Comparison of ENCODE assay signal across 19 cellular contexts in the genomic region with DNA sequence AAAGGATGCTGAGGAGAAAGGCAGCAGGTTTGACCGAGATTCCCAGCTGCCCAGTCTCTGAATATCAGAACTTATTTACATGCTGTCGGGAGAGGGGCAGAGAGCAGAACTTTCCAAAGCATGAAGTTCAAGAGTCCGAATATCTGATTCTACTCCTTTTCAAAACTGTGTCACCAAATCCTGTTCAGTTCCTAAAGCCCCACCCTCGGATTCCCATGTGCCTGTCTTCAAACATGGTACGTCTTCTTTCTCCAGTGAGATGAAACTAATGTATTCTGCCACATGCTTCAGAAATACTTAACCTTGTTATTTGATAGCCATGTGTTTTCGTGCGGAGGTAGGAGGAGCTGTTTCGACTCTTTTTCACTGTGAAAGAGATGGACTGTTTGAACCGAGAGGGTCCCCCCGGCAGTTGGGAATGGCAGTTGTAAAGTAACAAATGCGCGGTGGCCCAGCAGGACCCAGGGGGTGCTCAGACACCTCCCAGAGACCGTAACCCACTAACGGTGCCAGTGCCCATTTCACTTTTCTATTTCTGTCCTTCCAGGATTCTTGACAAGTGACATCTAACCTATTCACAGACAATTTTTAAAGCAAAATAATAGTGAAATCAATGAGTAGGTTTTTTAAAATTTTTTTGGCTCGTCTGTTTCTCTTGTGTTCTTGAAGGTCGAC.
DNase-seq lines count a peak whose midpoint lies in the region; ATAC-seq, FAIRE-seq and TF ChIP-seq lines count a peak whose summit lies in the region.
"Had no signal": no experiment of that assay in that cellular context is flagged by ENCODE, and none has a peak within 500 bp of the region (broad histone marks: within the 10 kb centered on the region; RNA-seq: fewer than 3 reads in every experiment).

No MANE protein-coding gene starts in this region.

- H2AFZ ChIP-seq in HepG2 (ENCODE audit: low read length), result no peak overlapping the region
- H2AFZ ChIP-seq: PC-9 had no signal

- H3K27me3 Mint-ChIP-seq in mesothelial cell of epicardium (ENCODE audit: low read depth), result no peaks in the 10 kb centered on the region
- H3K27me3 Mint-ChIP-seq: type B pancreatic cell had no signal

- no peak overlapping the region for H3K4me2 ChIP-seq in HepG2 (ENCODE audit: low read depth, low read length)
- H3K4me2 ChIP-seq: PC-9 had no signal

- FAIRE-seq in HepG2 (lab: Jason Lieb, UNC) (no peak), frontal cortex (lab: Jason Lieb, UNC) (no peak)

- H3K27me3 ChIP-seq in liver (ENCODE audit: control insufficient read depth in 4 of 4, insufficient read depth in 4 of 4, low read length in 3 of 4) (no peaks in the 10 kb centered on the region), HepG2 (ENCODE audit: control insufficient read depth in 1 of 2, insufficient read depth in 2 of 2, low read length in 2 of 2) (no peaks in the 10 kb centered on the region), brain microvascular endothelial cell (replicated peaks) (no peaks in the 10 kb centered on the region)

- no TSS peak for BruUV-seq in HepG2 (replicated peaks; lab: Mats Ljungman, UMichigan)

- no peak overlapping the region for H3K9ac ChIP-seq in liver (ENCODE audit: low read depth in 1 of 2, low read length in 2 of 2)
- H3K9ac ChIP-seq in HepG2 (ENCODE audit: insufficient read depth, low read depth, low read length), result no peak overlapping the region

- H3K27ac ChIP-seq in liver (ENCODE audit: low read depth in 1 of 2, low read length in 2 of 2) (no peak overlapping the region), HepG2 (ENCODE audit: extremely low read length, insufficient read depth, low read length) (no peak overlapping the region), brain microvascular endothelial cell (no peak overlapping the region)
- H3K27ac ChIP-seq: foreskin keratinocyte, lower lobe of right lung, PC-9 had no signal

- in situ Hi-C loops in HepG2 (cut with HindIII; ENCODE audit: extremely low pct_ligation_motif_present, low pct_unique_long_range_greater_than_20kb) (no loop called here), brain microvascular endothelial cell (cut with HindIII; ENCODE audit: low pct_ligation_motif_present, low sequenced_read_pairs) (no loop called here)

- peaks cover 4% of the 10 kb centered on the region for H3K9me3 Mint-ChIP-seq in mesothelial cell of epicardium
- H3K9me3 Mint-ChIP-seq: activated CD4-positive, alpha-beta T cell treated with anti-CD3 and anti-CD28 coated beads, Interleukin-2, amount 10 ng/mL, durations not matched to agents 24 days and 14 days; CD4-positive, CD25-positive, alpha-beta regulatory T cell; stimulated activated naive CD8-positive, alpha-beta T cell treated with anti-CD3 and anti-CD28 coated beads, Interleukin-15, amount 100 ng/mL, for 72 hours had no signal

- H3K4me1 ChIP-seq in liver (ENCODE audit: control insufficient read depth in 4 of 4, insufficient read depth in 4 of 4, low read length in 3 of 4) (no peaks in the 10 kb centered on the region), HepG2 (ENCODE audit: insufficient read depth, low read length) (no peaks in the 10 kb centered on the region; the same call in 1 of the 2 replicates)
- H3K4me1 ChIP-seq: foreskin keratinocyte, lower lobe of right lung had no signal

- H3K9me3 ChIP-seq in liver (ENCODE audit: control insufficient read depth in 4 of 4, low read length in 3 of 4) (no peaks in the 10 kb centered on the region), HepG2 (ENCODE audit: low read length) (no peaks in the 10 kb centered on the region)
- H3K9me3 ChIP-seq: lower lobe of right lung had no signal

- TF ChIP-seq CTCF in liver (IDR thresholded peaks at IDR 0.05; ENCODE audit: low read depth, low read length, missing input control) (no peak), HepG2 (CRISPR knock-in tag; IDR thresholded peaks at IDR 0.05) (no peak), brain microvascular endothelial cell (IDR thresholded peaks at IDR 0.05; ENCODE audit: low read depth, low read length, missing control alignments) (no peak), mesothelial cell of epicardium (IDR thresholded peaks at IDR 0.05; ENCODE audit: unreplicated experiment) (no peak)

- intact Hi-C loops in HepG2 (cut with micrococcal nuclease; ENCODE audit: unreplicated experiment), result no loop called here

- peak overlapping the region; percentile 54 for H3K27ac Mint-ChIP-seq in mesothelial cell of epicardium
- H3K27ac Mint-ChIP-seq: activated CD4-positive, alpha-beta T cell treated with anti-CD3 and anti-CD28 coated beads, Interleukin-2, amount 10 ng/mL, durations not matched to agents 24 days and 14 days; CD4-positive, CD25-positive, alpha-beta regulatory T cell; stimulated activated naive CD8-positive, alpha-beta T cell treated with anti-CD3 and anti-CD28 coated beads, Interleukin-15, amount 100 ng/mL, for 72 hours; type B pancreatic cell had no signal

- POLR2A ChIA-PET in HepG2 (lab: Yijun Ruan, JAX), result no interaction called here

- H4K20me1 ChIP-seq in HepG2 (ENCODE audit: insufficient read depth, low read length), result no peaks in the 10 kb centered on the region

- CTCF ChIA-PET in HepG2 (lab: Yijun Ruan, JAX; ENCODE audit: low intra/inter-chr PET ratio, low total read pairs), result no interaction called here

- DNase-seq in HepG2 (ENCODE audit: low spot score) (no peak), brain microvascular endothelial cell (no peak), mesothelial cell of epicardium (ENCODE audit: low spot score in 2 of 2, unreplicated experiment in 2 of 2) (no peak), frontal cortex (ENCODE audit: low spot score in 2 of 2) (no peak), SIG-M5 treated with dmso at 0.1 percent for 504 hours (lab: John Stamatoyannopoulos, UW; ENCODE audit: unreplicated experiment) (no peak), pons (ENCODE audit: low spot score) (no peak)
- no peak for DNase-seq in stimulated activated CD4-positive, alpha-beta T cell treated with anti-CD3 and anti-CD28 coated beads, Interleukin-4, amount 100 ng/mL, for 4 hours
- DNase-seq: activated CD4-positive, alpha-beta T cell treated with anti-CD3 and anti-CD28 coated beads, Interleukin-2, amount 10 ng/mL, durations not matched to agents 24 days and 14 days; activated CD8-positive, alpha-beta memory T cell treated with anti-CD3 and anti-CD28 coated beads, Interleukin-2, amount 50 U/mL, for 4 hours; activated naive CD4-positive, alpha-beta T cell; anterior cingulate cortex; CD4-positive, CD25-positive, alpha-beta regulatory T cell; foreskin keratinocyte; lower lobe of right lung; NCI-H82; PC-9; stimulated activated naive CD8-positive, alpha-beta T cell treated with anti-CD3 and anti-CD28 coated beads, Interleukin-15, amount 100 ng/mL, for 72 hours had no signal

- H3K4me3 Mint-ChIP-seq in mesothelial cell of epicardium, result no peak overlapping the region
- H3K4me3 Mint-ChIP-seq: activated CD4-positive, alpha-beta T cell treated with anti-CD3 and anti-CD28 coated beads, Interleukin-2, amount 10 ng/mL, durations not matched to agents 24 days and 14 days; CD4-positive, CD25-positive, alpha-beta regulatory T cell; stimulated activated naive CD8-positive, alpha-beta T cell treated with anti-CD3 and anti-CD28 coated beads, Interleukin-15, amount 100 ng/mL, for 72 hours; type B pancreatic cell had no signal

- ATAC-seq in HepG2, result no peak
- ATAC-seq: foreskin keratinocyte; lower lobe of right lung; stimulated activated naive CD8-positive, alpha-beta T cell treated with anti-CD3 and anti-CD28 coated beads, Interleukin-15, amount 100 ng/mL, for 72 hours had no signal

- WGBS in liver, result 44% methylated on average over 16 of the region's 16 CpGs
- 22% methylated on average over 16 of the region's 16 CpGs for WGBS in HepG2 (ENCODE audit: low lambda C conversion rate)

- H3K79me2 ChIP-seq in HepG2 (ENCODE audit: insufficient read depth, low read length), result no peaks in the 10 kb centered on the region

- TF ChIP-seq RAD21 in liver (IDR thresholded peaks at IDR 0.05), result no peak
- TF ChIP-seq RAD21 in HepG2 (CRISPR knock-in tag; IDR thresholded peaks at IDR 0.05), result no peak

- no peak for TF ChIP-seq EP300 in HepG2 (IDR thresholded peaks at IDR 0.05; ENCODE audit: low read depth in 2 of 2, low read length in 2 of 2)
- TF ChIP-seq EP300 in HepG2 (CRISPR knock-in tag; IDR thresholded peaks at IDR 0.05; ENCODE audit: borderline replicate concordance), result no peak

- no peak for TF ChIP-seq POLR2A in HepG2 (IDR thresholded peaks at IDR 0.05; ENCODE audit: insufficient read depth in 1 of 2, low read depth in 2 of 2, low read length in 2 of 2)

- H3K36me3 Mint-ChIP-seq in mesothelial cell of epicardium, result no peaks in the 10 kb centered on the region
- H3K36me3 Mint-ChIP-seq: CD4-positive, CD25-positive, alpha-beta regulatory T cell; type B pancreatic cell had no signal

- H3K4me1 Mint-ChIP-seq in mesothelial cell of epicardium, result peaks cover 48% of the 10 kb centered on the region
- H3K4me1 Mint-ChIP-seq: activated CD4-positive, alpha-beta T cell treated with anti-CD3 and anti-CD28 coated beads, Interleukin-2, amount 10 ng/mL, durations not matched to agents 24 days and 14 days; CD4-positive, CD25-positive, alpha-beta regulatory T cell; stimulated activated naive CD8-positive, alpha-beta T cell treated with anti-CD3 and anti-CD28 coated beads, Interleukin-15, amount 100 ng/mL, for 72 hours had no signal

- H3K36me3 ChIP-seq in liver (ENCODE audit: control insufficient read depth in 4 of 4, insufficient read depth in 3 of 4, low read depth in 1 of 4, low read length in 3 of 4) (no peaks in the 10 kb centered on the region), HepG2 (replicated peaks in 1 of 2; ENCODE audit: control insufficient read depth in 1 of 2, insufficient read depth in 2 of 2, low read length in 2 of 2) (no peaks in the 10 kb centered on the region), brain microvascular endothelial cell (replicated peaks) (no peaks in the 10 kb centered on the region)
- H3K36me3 ChIP-seq: lower lobe of right lung had no signal

- H3K4me3 ChIP-seq in liver (ENCODE audit: low read depth in 1 of 3, low read length in 3 of 3), result peak overlapping the region in 1 of 3 donors; percentile 1
- no peak overlapping the region for H3K4me3 ChIP-seq in HepG2 (replicated peaks in 1 of 3; ENCODE audit: insufficient read depth in 1 of 3, low read depth in 2 of 3, low read length in 3 of 3)
- peak overlapping the region; percentile 1 for H3K4me3 ChIP-seq in brain microvascular endothelial cell (ENCODE audit: low read depth, low read length)
- H3K4me3 ChIP-seq: lower lobe of right lung, PC-9 had no signal

TF ChIP-seq in liver, 16 proteins besides CTCF, POLR2A, EP300 and RAD21 (continues in another document):
- TF ChIP-seq TAF1 (conservative IDR thresholded peaks at IDR 0.05) (no peak), HNF4A (conservative IDR thresholded peaks at IDR 0.05) (peak; percentile 62 to 79), EGR1 (IDR thresholded peaks at IDR 0.05; ENCODE audit: low read depth in 2 of 2) (no peak), JUND (IDR thresholded peaks at IDR 0.05) (peak in 1 of 2 donors; percentile 14), SP1 (IDR thresholded peaks at IDR 0.05) (peak; percentile 35)

TF ChIP-seq in HepG2, 621 proteins besides CTCF, POLR2A, EP300 and RAD21 (continues in another document):
- no peak for TF ChIP-seq TSC22D2 (CRISPR knock-in tag; IDR thresholded peaks at IDR 0.05; ENCODE audit: borderline replicate concordance)
- TF ChIP-seq ZNF670 (CRISPR knock-in tag; IDR thresholded peaks at IDR 0.05; ENCODE audit: borderline replicate concordance), result no peak
